Comparison of ENCODE assay signal across 1 cellular context in the genomic region with DNA sequence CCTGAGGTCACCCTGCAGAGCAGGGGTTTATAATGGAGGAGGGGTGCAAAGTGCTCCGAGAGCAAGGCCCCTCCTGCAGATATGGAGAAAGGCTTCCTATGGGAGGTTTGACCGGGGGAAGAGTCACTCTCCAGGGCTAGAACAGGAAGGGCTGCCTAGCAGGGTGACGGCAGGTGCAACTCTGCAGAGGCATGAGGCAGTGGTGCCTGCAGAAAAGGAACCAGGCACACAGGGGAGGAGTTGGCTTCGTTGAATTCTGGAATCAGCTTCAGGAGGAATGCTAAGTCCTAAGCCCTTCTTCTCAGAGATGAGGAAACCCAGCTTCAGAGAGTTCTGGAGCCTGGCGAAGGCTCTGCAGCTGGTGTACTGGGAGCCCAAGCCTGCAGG.
TF ChIP-seq lines count a peak whose summit lies in the region.

No MANE protein-coding gene starts in this region.

TF ChIP-seq in K562, 482 proteins besides CTCF, POLR2A, EP300 and RAD21:
- TF ChIP-seq, protein P1, sequence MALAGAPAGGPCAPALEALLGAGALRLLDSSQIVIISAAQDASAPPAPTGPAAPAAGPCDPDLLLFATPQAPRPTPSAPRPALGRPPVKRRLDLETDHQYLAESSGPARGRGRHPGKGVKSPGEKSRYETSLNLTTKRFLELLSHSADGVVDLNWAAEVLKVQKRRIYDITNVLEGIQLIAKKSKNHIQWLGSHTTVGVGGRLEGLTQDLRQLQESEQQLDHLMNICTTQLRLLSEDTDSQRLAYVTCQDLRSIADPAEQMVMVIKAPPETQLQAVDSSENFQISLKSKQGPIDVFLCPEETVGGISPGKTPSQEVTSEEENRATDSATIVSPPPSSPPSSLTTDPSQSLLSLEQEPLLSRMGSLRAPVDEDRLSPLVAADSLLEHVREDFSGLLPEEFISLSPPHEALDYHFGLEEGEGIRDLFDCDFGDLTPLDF (CRISPR knock-in tag; IDR thresholded peaks at IDR 0.05): no peak
- TF ChIP-seq NR2C1 (IDR thresholded peaks at IDR 0.05) (no peak), NR2C1 (tag; IDR thresholded peaks at IDR 0.05) (no peak), ZFX (CRISPR knock-in tag; IDR thresholded peaks at IDR 0.05) (0 out of 2 replicates have a peak, but pooled peaks have one; percentile 6), ZNF316 (IDR thresholded peaks at IDR 0.05) (no peak)
